In genomic region chr6:43740321-43740960, GRCh38 we compare ENCODE assay signal across 24 cellular contexts. TPM values are rescaled to one million over a fixed set of nuclear protein-coding genes. Genes with fewer than 3 reads are reported as not detected.
DNase-seq lines count a peak whose midpoint lies in the region; ATAC-seq and TF ChIP-seq lines count a peak whose summit lies in the region.
"Had no signal": no experiment of that assay in that cellular context is flagged by ENCODE, and none has a peak within 500 bp of the region (broad histone marks: within the 10 kb centered on the region; RNA-seq: fewer than 3 reads in every experiment).

No MANE protein-coding gene starts in this region.

- peaks cover 43% of the 10 kb centered on the region for H3K4me1 Mint-ChIP-seq in endodermal cell

- no peaks in the 10 kb centered on the region for H3K27me3 Mint-ChIP-seq in endodermal cell (ENCODE audit: insufficient read depth)

- no peak overlapping the region for H3K27ac Mint-ChIP-seq in endodermal cell
- H3K27ac Mint-ChIP-seq: activated T-helper 2 cell treated with anti-CD3 and anti-CD28 coated beads, Interferon-gamma antibody, Interleukin-2, Interleukin-4, amounts not matched to agents 10 μg/mL and 5 μg/mL and 100 μg/mL, durations not matched to agents 14 hours and 24 hours and 36 hours; naive B cell; T-helper 2 cell treated with Interferon-gamma antibody and Interleukin-4, amounts not matched to agents 5 μg/mL and 100 μg/mL, for 36 hours had no signal

- H3K27me3 ChIP-seq in OCI-LY3 (ENCODE audit: low read depth, low read length): no peaks in the 10 kb centered on the region
- H3K27me3 ChIP-seq in endodermal cell (ENCODE audit: control insufficient read depth, insufficient read depth, low read length, poor library complexity, severe bottlenecking): no peaks in the 10 kb centered on the region
- no peaks in the 10 kb centered on the region for H3K27me3 ChIP-seq in osteoblast (ENCODE audit: insufficient read depth, low read length)
- H3K27me3 ChIP-seq: foreskin keratinocyte had no signal

- H3K27ac ChIP-seq in OCI-LY3 (ENCODE audit: low read length) (peak overlapping the region; percentile 20; the same call in 1 of the 2 replicates), endodermal cell (ENCODE audit: low read depth, low read length) (no peak overlapping the region), osteoblast (ENCODE audit: low read depth, low read length) (no peak overlapping the region)
- H3K27ac ChIP-seq: foreskin keratinocyte, HL-60 had no signal

- H3K4me3 Mint-ChIP-seq in endodermal cell: no peak overlapping the region
- H3K4me3 Mint-ChIP-seq: naive B cell; T-helper 2 cell treated with Interferon-gamma antibody and Interleukin-4, amounts not matched to agents 5 μg/mL and 100 μg/mL, for 36 hours had no signal

- ATAC-seq in HG02571 (IDR thresholded peaks at IDR 0.05; ENCODE audit: unreplicated experiment) (no peak), HG03469 (IDR thresholded peaks at IDR 0.05; ENCODE audit: unreplicated experiment) (no peak)
- ATAC-seq: esophagus mucosa, foreskin keratinocyte had no signal

- no peaks in the 10 kb centered on the region for H3K79me2 ChIP-seq in OCI-LY3 (ENCODE audit: low read length)
- H3K79me2 ChIP-seq in osteoblast (ENCODE audit: insufficient read depth, low read length): no peaks in the 10 kb centered on the region

- H3K36me3 ChIP-seq in OCI-LY3 (replicated peaks; ENCODE audit: low read depth, low read length) (no peaks in the 10 kb centered on the region), endodermal cell (ENCODE audit: control insufficient read depth, insufficient read depth, low read length) (no peaks in the 10 kb centered on the region), osteoblast (ENCODE audit: insufficient read depth, low read length) (no peaks in the 10 kb centered on the region)

- TF ChIP-seq CTCF in OCI-LY3 (IDR thresholded peaks at IDR 0.05; ENCODE audit: low read depth, low read length): no peak
- no peak for TF ChIP-seq CTCF in endodermal cell (conservative IDR thresholded peaks at IDR 0.05)
- TF ChIP-seq CTCF in osteoblast (IDR thresholded peaks at IDR 0.05; ENCODE audit: extremely low read depth, low read depth, low read length): no peak

- H3K4me2 ChIP-seq in OCI-LY3 (ENCODE audit: low read length) (peak overlapping the region; percentile 57), osteoblast (ENCODE audit: insufficient read depth, low read length) (no peak overlapping the region)

- no peaks in the 10 kb centered on the region for H3K9me3 ChIP-seq in OCI-LY3 (ENCODE audit: insufficient read depth, low read length)
- H3K9me3 ChIP-seq in endodermal cell (ENCODE audit: control insufficient read depth, low read length): no peaks in the 10 kb centered on the region
- no peaks in the 10 kb centered on the region for H3K9me3 ChIP-seq in osteoblast (ENCODE audit: low read depth, low read length)

- WGBS in endodermal cell (ENCODE audit: insufficient coverage in 1 of 2, insufficient read length in 1 of 2), 2 experiments: 70% methylated on average over 5 of the region's 6 CpGs; no CpG with 5 or more reads in 1 of the 2 experiments

- H3K9ac ChIP-seq in OCI-LY3 (ENCODE audit: low read length): peak overlapping the region; percentile 38; the same call in 1 of the 2 replicates
- no peak overlapping the region for H3K9ac ChIP-seq in endodermal cell (ENCODE audit: extremely low read depth, low read length, poor library complexity, severe bottlenecking)

- no peaks in the 10 kb centered on the region for H3K9me3 Mint-ChIP-seq in endodermal cell
- H3K9me3 Mint-ChIP-seq: activated T-helper 2 cell treated with anti-CD3 and anti-CD28 coated beads, Interferon-gamma antibody, Interleukin-2, Interleukin-4, amounts not matched to agents 10 μg/mL and 5 μg/mL and 100 μg/mL, durations not matched to agents 14 hours and 24 hours and 36 hours; naive B cell; T-helper 2 cell treated with Interferon-gamma antibody and Interleukin-4, amounts not matched to agents 5 μg/mL and 100 μg/mL, for 36 hours had no signal

- no peak overlapping the region for H3K4me3 ChIP-seq in OCI-LY3 (ENCODE audit: low read length)
- no peak overlapping the region for H3K4me3 ChIP-seq in endodermal cell (ENCODE audit: low read length)
- H3K4me3 ChIP-seq in osteoblast (ENCODE audit: insufficient read depth, low read length): no peak overlapping the region

- DNase-seq in ELF-1 (ENCODE audit: low read depth, low spot score) (peak; percentile 56), endodermal cell (peak; percentile 57), osteoblast (ENCODE audit: insufficient read length, low spot score, missing footprints) (peak; percentile 73), RPMI8226 (no peak)
- DNase-seq in activated CD4-positive, alpha-beta T cell treated with anti-CD3 and anti-CD28 coated beads, Interleukin-2, amount 50 U/mL, for 48 hours: no peak
- DNase-seq: ACHN; activated CD8-positive, alpha-beta memory T cell treated with anti-CD3 and anti-CD28 coated beads, Interleukin-2, amount 50 U/mL, for 4 hours; COR-L47; DMS79; effector CD8-positive, alpha-beta T cell; mesenchymal stem cell; naive B cell; NCI-H1092; NCI-H187; NCI-H524 treated with DMSO at 0.1 percent for 48 hours; substantia nigra had no signal

- H3K36me3 Mint-ChIP-seq in endodermal cell (ENCODE audit: low read depth): no peaks in the 10 kb centered on the region
- H3K36me3 Mint-ChIP-seq: naive B cell had no signal

- H2AFZ ChIP-seq in OCI-LY3 (ENCODE audit: low read depth, low read length) (peak overlapping the region; percentile 72; the same call in 1 of the 2 replicates), osteoblast (ENCODE audit: low read length) (no peak overlapping the region)

- H4K20me1 ChIP-seq in OCI-LY3 (ENCODE audit: insufficient read depth, low read length) (no peaks in the 10 kb centered on the region), osteoblast (ENCODE audit: insufficient read depth, low read length) (no peaks in the 10 kb centered on the region)

- H3K4me1 ChIP-seq in OCI-LY3 (ENCODE audit: low read length) (peaks cover 20% of the 10 kb centered on the region), endodermal cell (ENCODE audit: control insufficient read depth, insufficient read depth, low read length) (peaks cover 23% of the 10 kb centered on the region), osteoblast (ENCODE audit: insufficient read depth, low read length) (no peaks in the 10 kb centered on the region)

RNA-seq across cellular contexts. Expression of gene VEGFA, which starts 29.6 kb away (rescaled TPM):
- total RNA-seq in endodermal cell: 100 to 1,000 TPM; 163 to 254 TPM
- polyA plus RNA-seq in endodermal cell (2013, experiment 1 of 2): 129 TPM
- polyA plus RNA-seq in endodermal cell (2013, experiment 2 of 2): 99.2 TPM
- total RNA-seq in osteoblast: 152 and 193 TPM in 2 replicates

RNA-seq across cellular contexts. Expression of gene MRPS18A, which starts 52.9 kb away (rescaled TPM):
- total RNA-seq in endodermal cell (10 to 100 TPM; 53.6 to 58.8 TPM), osteoblast (27.5 and 30.4 TPM in 2 replicates)
- polyA plus RNA-seq in endodermal cell (2013, experiment 1 of 2): 50.7 TPM
- polyA plus RNA-seq in endodermal cell (2013, experiment 2 of 2): 50.8 TPM

Comparison
In these comparisons a context has a peak if more than half of its experiments do, and no peak if none do; other contexts are left out.
1. DNase-seq: peak in ELF-1 (single experiment), endodermal cell (single experiment) and osteoblast (single experiment); none in RPMI8226 (single experiment) and activated CD4-positive, alpha-beta T cell treated with anti-CD3 and anti-CD28 coated beads, Interleukin-2, amount 50 U/mL, for 48 hours (0 of 2).